ENCODE assay signal across 1 cellular context in genomic region chr2:25920326-25920725, GRCh38.
A peak's percentile ranks its signal among the peaks of the same experiment; 100 is the strongest.
TF ChIP-seq lines count a peak whose summit lies in the region.

No MANE protein-coding gene starts in this region.

TF ChIP-seq in IMR-90, 13 proteins besides CTCF, POLR2A, EP300 and RAD21 (continued from another document):
- no peak for TF ChIP-seq MAFK (IDR thresholded peaks at IDR 0.05; ENCODE audit: low read depth, low read length)
- no peak for TF ChIP-seq RFX5 (IDR thresholded peaks at IDR 0.05; ENCODE audit: low read depth, low read length)
- peak; percentile 82 for TF ChIP-seq CEBPB (IDR thresholded peaks at IDR 0.05; ENCODE audit: low read depth, low read length)
- TF ChIP-seq NFE2L2 (IDR thresholded peaks at IDR 0.05; ENCODE audit: low read depth, low read length), result no peak
- no peak for TF ChIP-seq SMC3 (IDR thresholded peaks at IDR 0.05; ENCODE audit: low read depth, low read length)
- no peak for TF ChIP-seq MAZ (IDR thresholded peaks at IDR 0.05; ENCODE audit: borderline replicate concordance, low read depth, low read length)
- no peak for TF ChIP-seq CHD1 (IDR thresholded peaks at IDR 0.05; ENCODE audit: low read depth, low read length)
- TF ChIP-seq BHLHE40 (IDR thresholded peaks at IDR 0.05; ENCODE audit: low read depth, low read length), result peak; percentile 65
- TF ChIP-seq ELK1 (IDR thresholded peaks at IDR 0.05; ENCODE audit: borderline replicate concordance, low read depth, low read length), result no peak
- TF ChIP-seq RCOR1 (IDR thresholded peaks at IDR 0.05; ENCODE audit: insufficient replicate concordance, low read length), result no peak
TF ChIP-seq in IMR-90: peak in this region for 3.
